ENCODE assay signal across 12 cellular contexts in genomic region chr5:143154495-143155375, GRCh38.
A peak's percentile ranks its signal among the peaks of the same experiment; 100 is the strongest.
DNase-seq lines count a peak whose midpoint lies in the region; ATAC-seq and TF ChIP-seq lines count a peak whose summit lies in the region.
"Had no signal": no experiment of that assay in that cellular context is flagged by ENCODE, and none has a peak within 500 bp of the region (broad histone marks: within the 10 kb centered on the region; RNA-seq: fewer than 3 reads in every experiment).

No MANE protein-coding gene starts in this region.

- H3K4me1 ChIP-seq in mucosa of rectum (ENCODE audit: control insufficient read depth in 2 of 2, insufficient read depth in 2 of 2, low read length in 2 of 2) (peaks cover 0 to 2% of the 10 kb centered on the region in 2 donors), uterus (peaks cover 9 to 12% of the 10 kb centered on the region in 2 donors)

- peaks cover 21% of the 10 kb centered on the region for H3K36me3 Mint-ChIP-seq in endothelial cell (ENCODE audit: low read depth, unreplicated experiment)

- no peak for ATAC-seq in GM19452 (IDR thresholded peaks at IDR 0.05; ENCODE audit: unreplicated experiment)

- H3K27ac ChIP-seq in mucosa of rectum (ENCODE audit: low read depth in 2 of 2, low read length in 2 of 2), result peak overlapping the region; percentile 43 to 46
- peak overlapping the region; percentile 45 to 49 for H3K27ac ChIP-seq in uterus
- H3K27ac ChIP-seq: KMS-11 had no signal

- no peaks in the 10 kb centered on the region for H3K27me3 ChIP-seq in MG63
- H3K27me3 ChIP-seq in mucosa of rectum (ENCODE audit: control insufficient read depth in 2 of 2, insufficient read depth in 2 of 2, low read length in 2 of 2), result no peaks in the 10 kb centered on the region
- no peaks in the 10 kb centered on the region for H3K27me3 ChIP-seq in uterus

- peak; percentile 54 for DNase-seq in MG63
- DNase-seq in endothelial cell (ENCODE audit: low spot score), result no peak
- no peak for DNase-seq in uterus
- no peak for DNase-seq in DMS153 (lab: John Stamatoyannopoulos, UW)
- DNase-seq in activated CD8-positive, alpha-beta memory T cell treated with anti-CD3 and anti-CD28 coated beads, Interleukin-2, amount 50 U/mL, for 4 hours, result no peak
- DNase-seq: activated T-cell treated with anti-CD3 and anti-CD28 coated beads, Interleukin-2, amount 50 U/mL, for 48 hours; kidney; NCI-H526 had no signal

- H3K4me3 ChIP-seq in MG63 (no peak overlapping the region), mucosa of rectum (ENCODE audit: low read length in 2 of 2) (no peak overlapping the region), uterus (no peak overlapping the region)

- no peak overlapping the region for H3K9ac ChIP-seq in mucosa of rectum (ENCODE audit: low read depth in 1 of 2, low read length in 2 of 2)
- H3K9ac ChIP-seq: KMS-11 had no signal

- H3K4me1 Mint-ChIP-seq in endothelial cell (ENCODE audit: unreplicated experiment), result no peaks in the 10 kb centered on the region

- no peaks in the 10 kb centered on the region for H3K36me3 ChIP-seq in MG63
- peaks cover 6 to 7% of the 10 kb centered on the region in 2 donors for H3K36me3 ChIP-seq in mucosa of rectum (ENCODE audit: control insufficient read depth in 2 of 2, insufficient read depth in 2 of 2, low read length in 2 of 2)
- no peaks in the 10 kb centered on the region for H3K36me3 ChIP-seq in uterus

- no peak for TF ChIP-seq POLR2A in uterus (IDR thresholded peaks at IDR 0.05)

- no peaks in the 10 kb centered on the region for H3K9me3 Mint-ChIP-seq in endothelial cell (ENCODE audit: unreplicated experiment)
- H3K9me3 Mint-ChIP-seq: dendritic cell treated with granulocyte-macrophage colony-stimulating factor and Interleukin-4, amounts not matched to agents 40 ng/mL and 50 ng/mL, for 4 days had no signal

- intact Hi-C loops in uterus (cut with DNase I; ENCODE audit: low total_unique reads), result no loop called here

- no peak overlapping the region for H3K4me3 Mint-ChIP-seq in endothelial cell (ENCODE audit: unreplicated experiment)
- H3K4me3 Mint-ChIP-seq: dendritic cell treated with granulocyte-macrophage colony-stimulating factor and Interleukin-4, amounts not matched to agents 40 ng/mL and 50 ng/mL, for 4 days had no signal

- H3K9me3 ChIP-seq in MG63 (no peaks in the 10 kb centered on the region), mucosa of rectum (ENCODE audit: control insufficient read depth in 2 of 2, low read length in 2 of 2) (no peaks in the 10 kb centered on the region), uterus (no peaks in the 10 kb centered on the region)

- peak overlapping the region; percentile 45 for H3K27ac Mint-ChIP-seq in endothelial cell (ENCODE audit: unreplicated experiment)
- H3K27ac Mint-ChIP-seq: dendritic cell treated with granulocyte-macrophage colony-stimulating factor and Interleukin-4, amounts not matched to agents 40 ng/mL and 50 ng/mL, for 4 days had no signal

- H3K27me3 Mint-ChIP-seq in endothelial cell (ENCODE audit: unreplicated experiment), result no peaks in the 10 kb centered on the region
- H3K27me3 Mint-ChIP-seq: dendritic cell treated with granulocyte-macrophage colony-stimulating factor and Interleukin-4, amounts not matched to agents 40 ng/mL and 50 ng/mL, for 4 days had no signal

- no peak for TF ChIP-seq CTCF in endothelial cell (IDR thresholded peaks at IDR 0.05; ENCODE audit: unreplicated experiment)
- no peak for TF ChIP-seq CTCF in uterus (IDR thresholded peaks at IDR 0.05)
